ENCODE assay signal across 19 cellular contexts in genomic region chr1:151977662-151978230, GRCh38.
"Had no signal": no experiment of that assay in that cellular context is flagged by ENCODE, and none has a peak within 500 bp of the region (broad histone marks: within the 10 kb centered on the region; RNA-seq: fewer than 3 reads in every experiment).

No MANE protein-coding gene starts in this region.

- H3K27ac ChIP-seq: cardiac muscle cell, esophagus squamous epithelium, neutrophil, pancreas, thyroid gland, uterus had no signal

- ATAC-seq: activated CD8-positive, alpha-beta T cell treated with anti-CD3 and anti-CD28 coated beads for 36 hours; activated T-helper 17 cell treated with anti-CD3 and anti-CD28 coated beads, Interleukin-2, amount 50 U/mL, for 72 hours; natural killer cell; pancreas; sciatic nerve had no signal

- H3K4me3 ChIP-seq: cardiac muscle cell, esophagus squamous epithelium, pancreas, thyroid gland, uterus had no signal

- H3K36me3 ChIP-seq: cardiac muscle cell, neutrophil, thyroid gland, uterus had no signal

- H3K9me3 ChIP-seq: esophagus squamous epithelium, neutrophil, pancreas, thyroid gland, uterus had no signal

- H3K27me3 ChIP-seq: cardiac muscle cell, esophagus squamous epithelium, pancreas, thyroid gland, uterus had no signal

- DNase-seq: activated B cell treated with CpG ODN at 0.5 μM for 24 hours; activated CD4-positive, alpha-beta T cell treated with anti-CD3 and anti-CD28 coated beads for 48 hours; activated CD8-positive, alpha-beta T cell treated with anti-CD3 and anti-CD28 coated beads for 36 hours; activated naive CD4-positive, alpha-beta T cell; activated naive CD8-positive, alpha-beta T cell treated with anti-CD3 and anti-CD28 coated beads for 36 hours; activated T-cell treated with anti-CD3 and anti-CD28 coated beads, Interleukin-2, amount 50 U/mL, for 1 hour; amniotic stem cell; dermis blood vessel endothelial cell; effector memory CD4-positive, alpha-beta T cell; esophagus squamous epithelium; natural killer cell; pancreas; stimulated activated naive CD4-positive, alpha-beta T cell; thyroid gland; uterus had no signal
